In genomic region chr21:36073181-36073580, GRCh38 we compare ENCODE assay signal across 24 cellular contexts. TPM values are rescaled to one million over a fixed set of nuclear protein-coding genes. Genes with fewer than 3 reads are reported as not detected.
DNase-seq lines count a peak whose midpoint lies in the region; ATAC-seq and TF ChIP-seq lines count a peak whose summit lies in the region.
"Had no signal": no experiment of that assay in that cellular context is flagged by ENCODE, and none has a peak within 500 bp of the region (broad histone marks: within the 10 kb centered on the region; RNA-seq: fewer than 3 reads in every experiment).

No MANE protein-coding gene starts in this region.

- dilution Hi-C loops in mammary epithelial cell (cut with HindIII; ENCODE audit: low sequenced_read_pairs), result no loop called here

- peak overlapping the region; percentile 49 for H3K4me2 ChIP-seq in mammary epithelial cell (ENCODE audit: insufficient read depth, low read depth, low read length)

- H3K27me3 ChIP-seq in mammary epithelial cell (ENCODE audit: insufficient read depth, low read length) (no peaks in the 10 kb centered on the region), layer of hippocampus (ENCODE audit: control insufficient read depth, insufficient read depth, low read length) (no peaks in the 10 kb centered on the region), left lung (no peaks in the 10 kb centered on the region)

- in situ Hi-C loops in mammary epithelial cell (cut with MboI; ENCODE audit: low sequenced_read_pairs in 2 of 2), result no loop called here

- H3K9me3 Mint-ChIP-seq in HFFc6, result peaks cover 11% of the 10 kb centered on the region

- CTCF ChIA-PET in mammary epithelial cell (lab: Charles Lee; ENCODE audit: low non-redundant PET), result no interaction called here

- H3K36me3 ChIP-seq in mammary epithelial cell (ENCODE audit: insufficient read depth, low read length), result peaks cover 11% of the 10 kb centered on the region
- peaks cover 0 to 15% of the 10 kb centered on the region in 2 donors for H3K36me3 ChIP-seq in left lung

- H4K20me1 ChIP-seq in mammary epithelial cell (ENCODE audit: insufficient read depth, low read length), result no peaks in the 10 kb centered on the region

- H3K27ac ChIP-seq in mammary epithelial cell (ENCODE audit: insufficient read depth, low read depth, low read length) (no peak overlapping the region), layer of hippocampus (ENCODE audit: low read depth, low read length) (peak overlapping the region; percentile 82), substantia nigra (ENCODE audit: low read depth, low read length, poor library complexity, severe bottlenecking) (peak overlapping the region; percentile 74), left lung (no peak overlapping the region)
- H3K27ac ChIP-seq: coronary artery, SK-N-MC, VCaP had no signal

- H2AFZ ChIP-seq in mammary epithelial cell (ENCODE audit: low read depth, low read length), result no peak overlapping the region

- DNase-seq in HFFc6, result no peak
- DNase-seq in mammary epithelial cell, result no peak
- peak in 11 of 49 donors; percentile 8 to 44 (median 18) for DNase-seq in substantia nigra (lab: John Stamatoyannopoulos, UW)
- no peak for DNase-seq in NOMO-1 (lab: John Stamatoyannopoulos, UW; ENCODE audit: unreplicated experiment in 2 of 2)
- no peak for DNase-seq in activated CD8-positive, alpha-beta memory T cell treated with anti-CD3 and anti-CD28 coated beads, Interleukin-2, amount 50 U/mL, for 4 hours
- DNase-seq in left lung, result no peak
- DNase-seq: activated CD4-positive, alpha-beta T cell treated with anti-CD3 and anti-CD28 coated beads, Interleukin-2, amount 50 U/mL, for 4 hours; activated effector memory CD4-positive, alpha-beta T cell treated with anti-CD3 and anti-CD28 coated beads, Interleukin-2, amount 50 U/mL, for 16 hours; CD4-positive, alpha-beta T cell; DMS79; mucosa of descending colon; NCI-H510A treated with DMSO at 0.1 percent for 48 hours; nephron progenitor cell; NK-92 treated with Interleukin-12 subunit alpha and Interleukin-12 subunit beta, amount 100 ng/mL, for 24 hours; stimulated activated CD4-positive, alpha-beta T cell treated with anti-CD3 and anti-CD28 coated beads, Interleukin-1b, Interleukin-23, amount 100 ng/mL, for 48 hours; T-helper 2 cell had no signal

- no peak for ATAC-seq in HG03159 (IDR thresholded peaks at IDR 0.05; ENCODE audit: unreplicated experiment)
- ATAC-seq in left lung, result no peak
- ATAC-seq: GM12878; mucosa of descending colon; stimulated activated effector memory CD8-positive, alpha-beta T cell treated with anti-CD3 and anti-CD28 coated beads, Interleukin-12 subunit alpha, Interleukin-12 subunit beta, amount 100 ng/mL, for 72 hours had no signal

- 19% methylated on average over 3 of the region's 3 CpGs for WGBS in mammary epithelial cell (ENCODE audit: low coverage, missing lambda C conversion rate)

- H3K4me1 ChIP-seq in mammary epithelial cell (ENCODE audit: insufficient read depth, low read length) (peaks cover 45% of the 10 kb centered on the region), left lung (peaks cover 10 to 37% of the 10 kb centered on the region in 2 donors)

- no peak for TF ChIP-seq CTCF in HFFc6 (IDR thresholded peaks at IDR 0.05)
- TF ChIP-seq CTCF in mammary epithelial cell (conservative IDR thresholded peaks at IDR 0.05 in 1 of 2, IDR thresholded peaks at IDR 0.05 in 1 of 2; ENCODE audit: extremely low read depth in 1 of 2, insufficient read depth in 1 of 2, low read depth in 1 of 2, low read length in 2 of 2), result no peak
- no peak for TF ChIP-seq CTCF in left lung (IDR thresholded peaks at IDR 0.05)

- intact Hi-C loops in mammary epithelial cell (cut with micrococcal nuclease), result no loop called here
- intact Hi-C loops in left lung (cut with DNase I), result no loop called here

- H3K4me3 ChIP-seq in mammary epithelial cell (replicated peaks in 1 of 3; ENCODE audit: insufficient read depth in 1 of 3, low read depth in 2 of 3, low read length in 3 of 3), result no peak overlapping the region
- no peak overlapping the region for H3K4me3 ChIP-seq in left lung
- H3K4me3 ChIP-seq: coronary artery, GM12878, mucosa of descending colon, SK-N-MC had no signal

- H3K27ac Mint-ChIP-seq in HFFc6, result peak overlapping the region; percentile 60; the same call in 1 of the 2 replicates
- H3K27ac Mint-ChIP-seq: CD4-positive, alpha-beta T cell; nephron progenitor cell; stimulated activated effector memory CD8-positive, alpha-beta T cell treated with anti-CD3 and anti-CD28 coated beads, Interleukin-12 subunit alpha, Interleukin-12 subunit beta, amount 100 ng/mL, for 72 hours had no signal

- peaks cover 2% of the 10 kb centered on the region; the same call in 1 of the 2 replicates for H3K27me3 Mint-ChIP-seq in HFFc6 (ENCODE audit: insufficient read depth)
- H3K27me3 Mint-ChIP-seq: CD4-positive, alpha-beta T cell had no signal

- BruUV-seq in mammary epithelial cell (replicated peaks; lab: Mats Ljungman, UMichigan), result no TSS peak

- peaks cover 46% of the 10 kb centered on the region for H3K4me1 Mint-ChIP-seq in HFFc6 (ENCODE audit: low read depth)

- 0 out of 2 replicates have a peak overlapping the region, but pooled peaks have one; percentile 6 for H3K4me3 Mint-ChIP-seq in HFFc6
- H3K4me3 Mint-ChIP-seq: brain; CD4-positive, alpha-beta T cell; nephron progenitor cell; stimulated activated effector memory CD8-positive, alpha-beta T cell treated with anti-CD3 and anti-CD28 coated beads, Interleukin-12 subunit alpha, Interleukin-12 subunit beta, amount 100 ng/mL, for 72 hours had no signal

- peaks cover 34% of the 10 kb centered on the region for H3K36me3 Mint-ChIP-seq in HFFc6 (ENCODE audit: low read depth)

- H3K79me2 ChIP-seq in mammary epithelial cell (ENCODE audit: insufficient read depth, low read length), result peaks cover 29% of the 10 kb centered on the region

- no peak overlapping the region for H3K9ac ChIP-seq in mammary epithelial cell (ENCODE audit: insufficient read depth, low read length)

- H3K9me3 ChIP-seq in mammary epithelial cell (replicated peaks; ENCODE audit: insufficient read depth, low read length) (peaks cover 9% of the 10 kb centered on the region), left lung (peaks cover 0 to 6% of the 10 kb centered on the region in 2 donors)

RNA-seq across cellular contexts. Expression of gene CBR1, which starts 3.4 kb away (rescaled TPM):
- 100 to 1,000 TPM; 103 to 144 (median 138) TPM for total RNA-seq in HFFc6 (2021; fragmentation: NEBNext Ultra II Directional; extraction: Animal tissue kit (Norgen Biotek cat#: 25700))
- total RNA-seq in mammary epithelial cell, result 100 to 1,000 TPM in 1 of 2 donors, 10 to 100 TPM in 1; 95.0 to 105 TPM
- 267 TPM for polyA plus RNA-seq in mammary epithelial cell
- 93.5 TPM for polyA minus RNA-seq in mammary epithelial cell
- 10 to 100 TPM; 64.1 to 83.4 TPM for total RNA-seq in left lung

RNA-seq across cellular contexts. Expression of gene SETD4, which starts 12.9 kb away (rescaled TPM):
- 10 to 100 TPM in 1 of 6 experiments, 1 to 10 TPM in 5; 7.6 to 10.1 (median 8.7) TPM for total RNA-seq in HFFc6 (2021; fragmentation: NEBNext Ultra II Directional; extraction: Animal tissue kit (Norgen Biotek cat#: 25700))
- total RNA-seq in mammary epithelial cell (10 to 100 TPM; 21.3 to 29.5 TPM), left lung (10 to 100 TPM; 16.6 to 21.3 TPM)
- 9.9 TPM for polyA plus RNA-seq in mammary epithelial cell
- 21.0 TPM for polyA minus RNA-seq in mammary epithelial cell

Comparison
In these comparisons a context has a peak if more than half of its experiments do, and no peak if none do; other contexts are left out.
1. H3K27ac ChIP-seq: peak in layer of hippocampus (single experiment) and substantia nigra (single experiment); none in mammary epithelial cell (single experiment) and left lung (0 of 2).